25 cellular contexts compared by ENCODE assay signal in the genomic region with DNA sequence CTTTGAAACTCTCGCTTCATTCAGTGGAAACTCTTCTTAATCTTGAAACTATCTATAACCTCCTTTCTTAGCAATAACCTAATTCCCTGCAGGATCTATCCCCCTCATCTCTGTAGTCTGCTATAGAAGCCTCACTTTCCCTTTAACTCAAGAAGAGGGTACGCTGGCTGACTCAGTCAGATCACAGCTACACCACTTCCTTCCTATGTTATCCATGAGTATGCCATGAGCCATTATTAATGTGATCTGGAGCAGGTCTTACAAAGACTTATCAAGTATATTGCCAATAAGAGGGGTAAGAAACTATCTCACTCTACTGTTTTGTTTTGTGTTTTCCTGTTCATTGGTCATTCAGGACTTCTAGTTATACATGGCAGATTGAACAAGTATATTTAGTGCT.
"Had no signal": no experiment of that assay in that cellular context is flagged by ENCODE, and none has a peak within 500 bp of the region (broad histone marks: within the 10 kb centered on the region; RNA-seq: fewer than 3 reads in every experiment).

No MANE protein-coding gene starts in this region.

- H3K4me3 ChIP-seq: adrenal gland, left lung, lower lobe of right lung, mucosa of descending colon, skin epidermis, uterus had no signal

- DNase-seq: activated CD4-positive, alpha-beta T cell treated with anti-CD3 and anti-CD28 coated beads for 36 hours; activated CD4-positive, alpha-beta T cell treated with anti-CD3 and anti-CD28 coated beads, Interleukin-2, amount 50 U/mL, for 4 hours; activated CD4-positive, CD25-positive, alpha-beta regulatory T cell; activated effector memory CD4-positive, alpha-beta T cell treated with Interleukin-2 at 50 U/mL for 16 hours; activated naive CD4-positive, alpha-beta T cell treated with Interleukin-2 at 50 U/mL for 16 hours; activated naive CD8-positive, alpha-beta T cell treated with anti-CD3 and anti-CD28 coated beads for 36 hours; activated T-cell treated with anti-CD3 and anti-CD28 coated beads for 4 hours; activated T-cell treated with anti-CD3 and anti-CD28 coated beads, Interleukin-2, amount 50 U/mL, for 72 hours; effector CD4-positive, alpha-beta T cell; erythroblast; foreskin melanocyte; left lung; lower lobe of right lung; mucosa of descending colon; retina; stimulated activated CD4-positive, alpha-beta T cell treated with anti-CD3 and anti-CD28 coated beads, Interleukin-12 subunit alpha, Interleukin-12 subunit beta, amount 100 ng/mL, for 4 hours; stimulated activated CD4-positive, alpha-beta T cell treated with anti-CD3 and anti-CD28 coated beads, Interleukin-4, amount 100 ng/mL, for 1 hour; stimulated activated naive CD8-positive, alpha-beta T cell treated with anti-CD3 and anti-CD28 coated beads, Interleukin-15, amount 100 ng/mL, for 72 hours; substantia nigra; uterus had no signal

- H3K27me3 ChIP-seq: adrenal gland, left lung, uterus had no signal

- H3K9me3 ChIP-seq: adrenal gland, left lung, lower lobe of right lung, mucosa of descending colon, uterus had no signal

- H3K27ac ChIP-seq: adrenal gland, left lung, lower lobe of right lung, uterus had no signal

- H3K36me3 ChIP-seq: adrenal gland, left lung, lower lobe of right lung, uterus had no signal

- ATAC-seq: activated CD4-positive, alpha-beta T cell treated with anti-CD3 and anti-CD28 coated beads for 36 hours; activated T-cell treated with anti-CD3 and anti-CD28 coated beads, Interleukin-2, amount 50 U/mL, for 72 hours; left lung; lower lobe of right lung; natural killer cell treated with Interleukin-12 subunit alpha and Interleukin-12 subunit beta and Interleukin-15 and Interleukin-18, amount 100 ng/mL, for 72 hours; sciatic nerve; stimulated activated effector memory CD8-positive, alpha-beta T cell treated with anti-CD3 and anti-CD28 coated beads, Interleukin-12 subunit alpha, Interleukin-12 subunit beta, amount 100 ng/mL, for 72 hours; stimulated activated naive CD8-positive, alpha-beta T cell treated with anti-CD3 and anti-CD28 coated beads, Interleukin-15, amount 100 ng/mL, for 72 hours had no signal
